ENCODE assay signal across 26 cellular contexts in the genomic region with DNA sequence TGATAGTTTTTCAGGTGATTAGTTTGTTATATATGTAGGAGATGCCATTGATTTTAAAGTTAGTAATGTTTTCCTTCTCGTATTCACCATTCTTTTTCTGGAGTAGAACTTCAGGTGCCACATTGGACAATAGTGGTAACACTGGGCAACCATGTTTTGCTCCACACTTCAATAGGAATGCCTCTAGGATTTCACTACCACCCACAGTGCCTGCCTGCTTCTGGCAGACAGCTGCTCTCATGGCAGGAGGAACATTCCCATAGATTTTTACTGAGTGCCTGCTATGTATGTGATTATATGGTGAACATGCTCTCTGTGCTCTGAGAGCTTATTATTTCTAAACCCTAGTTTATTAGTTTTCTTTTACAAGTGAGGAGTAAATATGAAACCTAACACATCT.
"Had no signal": no experiment of that assay in that cellular context is flagged by ENCODE, and none has a peak within 500 bp of the region (broad histone marks: within the 10 kb centered on the region; RNA-seq: fewer than 3 reads in every experiment).

No MANE protein-coding gene starts in this region.

- H3K36me3 ChIP-seq: ascending aorta, brain microvascular endothelial cell, esophagus muscularis mucosa, lower lobe of right lung, ovary, prostate gland, thyroid gland, upper lobe of right lung had no signal

- H3K4me2 ChIP-seq: hepatocyte had no signal

- ATAC-seq: activated CD8-positive, alpha-beta memory T cell treated with anti-CD3 and anti-CD28 coated beads, Interleukin-2, amount 10 ng/mL, durations not matched to agents 7 days and 5 days; activated CD8-positive, alpha-beta T cell treated with anti-CD3 and anti-CD28 coated beads for 36 hours; activated naive CD4-positive, alpha-beta T cell treated with anti-CD3 and anti-CD28 coated beads, Interleukin-2, amount 50 U/mL, for 72 hours; left lobe of liver; lower lobe of right lung; naive thymus-derived CD8-positive, alpha-beta T cell; upper lobe of right lung had no signal

- H3K27me3 Mint-ChIP-seq: activated CD4-positive, alpha-beta T cell treated with anti-CD3 and anti-CD28 coated beads, Interleukin-2, amount 10 ng/mL, durations not matched to agents 7 days and 5 days; activated CD8-positive, alpha-beta memory T cell treated with anti-CD3 and anti-CD28 coated beads, Interleukin-2, amount 10 ng/mL, durations not matched to agents 7 days and 5 days; activated CD8-positive, alpha-beta T cell treated with anti-CD3 and anti-CD28 coated beads for 36 hours; naive thymus-derived CD8-positive, alpha-beta T cell; stimulated activated naive CD8-positive, alpha-beta T cell treated with anti-CD3 and anti-CD28 coated beads, Interleukin-15, Interleukin-2, amounts not matched to agents 100 ng/mL and 50 ng/mL, for 24 hours had no signal

- H3K9me3 Mint-ChIP-seq: activated CD4-positive, alpha-beta T cell treated with anti-CD3 and anti-CD28 coated beads, Interleukin-2, amount 10 ng/mL, durations not matched to agents 7 days and 5 days; activated CD8-positive, alpha-beta T cell treated with anti-CD3 and anti-CD28 coated beads for 36 hours; activated naive CD4-positive, alpha-beta T cell treated with anti-CD3 and anti-CD28 coated beads, Interleukin-2, amount 50 U/mL, for 72 hours; immature natural killer cell; naive thymus-derived CD8-positive, alpha-beta T cell; stimulated activated naive CD8-positive, alpha-beta T cell treated with anti-CD3 and anti-CD28 coated beads, Interleukin-15, Interleukin-2, amounts not matched to agents 100 ng/mL and 50 ng/mL, for 24 hours had no signal

- H3K27ac ChIP-seq: ascending aorta, brain microvascular endothelial cell, esophagus muscularis mucosa, hepatocyte, lower lobe of right lung, neutrophil, ovary, prostate gland, thyroid gland, upper lobe of right lung had no signal

- H3K9me3 ChIP-seq: ascending aorta, esophagus muscularis mucosa, lower lobe of right lung, neutrophil, ovary, prostate gland, thyroid gland, upper lobe of right lung had no signal

- H3K79me2 ChIP-seq: hepatocyte had no signal

- H3K4me3 Mint-ChIP-seq: activated CD4-positive, alpha-beta T cell treated with anti-CD3 and anti-CD28 coated beads, Interleukin-2, amount 10 ng/mL, durations not matched to agents 7 days and 5 days; activated CD8-positive, alpha-beta memory T cell treated with anti-CD3 and anti-CD28 coated beads, Interleukin-2, amount 10 ng/mL, durations not matched to agents 7 days and 5 days; activated CD8-positive, alpha-beta T cell treated with anti-CD3 and anti-CD28 coated beads for 36 hours; immature natural killer cell; naive thymus-derived CD8-positive, alpha-beta T cell; stimulated activated naive CD8-positive, alpha-beta T cell treated with anti-CD3 and anti-CD28 coated beads, Interleukin-15, Interleukin-2, amounts not matched to agents 100 ng/mL and 50 ng/mL, for 24 hours had no signal

- DNase-seq: activated CD4-positive, alpha-beta T cell treated with anti-CD3 and anti-CD28 coated beads, Interleukin-2, amount 10 ng/mL, durations not matched to agents 7 days and 5 days; activated CD8-positive, alpha-beta memory T cell treated with anti-CD3 and anti-CD28 coated beads, Interleukin-2, amount 10 ng/mL, durations not matched to agents 7 days and 5 days; activated CD8-positive, alpha-beta T cell treated with anti-CD3 and anti-CD28 coated beads for 36 hours; activated T-cell treated with anti-CD3 and anti-CD28 coated beads for 4 hours; brain microvascular endothelial cell; caudate nucleus; dermis blood vessel endothelial cell; effector memory CD4-positive, alpha-beta T cell; glutamatergic neuron; immature natural killer cell; lower lobe of right lung; naive thymus-derived CD8-positive, alpha-beta T cell; ovary; stimulated activated CD4-positive, alpha-beta T cell treated with anti-CD3 and anti-CD28 coated beads, Interleukin-12 subunit alpha, Interleukin-12 subunit beta, amount 100 ng/mL, for 4 hours; stimulated activated CD4-positive, alpha-beta T cell treated with anti-CD3 and anti-CD28 coated beads, Interleukin-4, amount 100 ng/mL, for 4 hours; substantia nigra; thyroid gland; upper lobe of right lung had no signal

- H3K27me3 ChIP-seq: ascending aorta, brain microvascular endothelial cell, esophagus muscularis mucosa, hepatocyte, neutrophil, ovary, thyroid gland, upper lobe of right lung had no signal

- H2AFZ ChIP-seq: hepatocyte had no signal

- H3K27ac Mint-ChIP-seq: activated CD4-positive, alpha-beta T cell treated with anti-CD3 and anti-CD28 coated beads, Interleukin-2, amount 10 ng/mL, durations not matched to agents 7 days and 5 days; activated CD8-positive, alpha-beta memory T cell treated with anti-CD3 and anti-CD28 coated beads, Interleukin-2, amount 10 ng/mL, durations not matched to agents 7 days and 5 days; activated CD8-positive, alpha-beta T cell treated with anti-CD3 and anti-CD28 coated beads for 36 hours; activated naive CD4-positive, alpha-beta T cell treated with anti-CD3 and anti-CD28 coated beads, Interleukin-2, amount 50 U/mL, for 72 hours; immature natural killer cell; stimulated activated naive CD8-positive, alpha-beta T cell treated with anti-CD3 and anti-CD28 coated beads, Interleukin-15, Interleukin-2, amounts not matched to agents 100 ng/mL and 50 ng/mL, for 24 hours had no signal

- H3K4me3 ChIP-seq: ascending aorta, esophagus muscularis mucosa, hepatocyte, lower lobe of right lung, ovary, prostate gland, thyroid gland, upper lobe of right lung had no signal

- H3K4me1 ChIP-seq: ascending aorta, esophagus muscularis mucosa, lower lobe of right lung, prostate gland, thyroid gland, upper lobe of right lung had no signal

- H3K4me1 Mint-ChIP-seq: activated CD8-positive, alpha-beta memory T cell treated with anti-CD3 and anti-CD28 coated beads, Interleukin-2, amount 10 ng/mL, durations not matched to agents 7 days and 5 days had no signal
